10 cellular contexts compared by ENCODE assay signal in genomic region chr10:126101744-126102143, GRCh38.
DNase-seq lines count a peak whose midpoint lies in the region; ATAC-seq and TF ChIP-seq lines count a peak whose summit lies in the region.
"Had no signal": no experiment of that assay in that cellular context is flagged by ENCODE, and none has a peak within 500 bp of the region (broad histone marks: within the 10 kb centered on the region; RNA-seq: fewer than 3 reads in every experiment).

No MANE protein-coding gene starts in this region.

- intact Hi-C loops in left lung (cut with DNase I) (no loop called here), posterior vena cava (cut with DNase I) (no loop called here)

- no peaks in the 10 kb centered on the region for H3K36me3 ChIP-seq in left lung
- H3K36me3 ChIP-seq: neural progenitor cell had no signal

- DNase-seq in left lung (no peak), posterior vena cava (ENCODE audit: low spot score) (no peak), HPDE6-E6E7 (ENCODE audit: extremely low spot score) (no peak)
- no peak for DNase-seq in activated CD8-positive, alpha-beta memory T cell treated with anti-CD3 and anti-CD28 coated beads for 24 hours
- DNase-seq in activated CD4-positive, CD25-positive, alpha-beta regulatory T cell (lab: John Stamatoyannopoulos, UW) = no peak
- DNase-seq: activated effector memory CD4-positive, alpha-beta T cell treated with anti-CD3 and anti-CD28 coated beads, Interleukin-2, amount 50 U/mL, for 16 hours had no signal

- H3K4me1 ChIP-seq in left lung = peaks cover 0 to 9% of the 10 kb centered on the region in 2 donors
- H3K4me1 ChIP-seq: neural progenitor cell had no signal

- TF ChIP-seq CTCF in left lung (IDR thresholded peaks at IDR 0.05) = no peak

- no peaks in the 10 kb centered on the region for H3K9me3 ChIP-seq in left lung

- ATAC-seq in GM18858 (IDR thresholded peaks at IDR 0.05; ENCODE audit: unreplicated experiment) = peak; percentile 98
- peak; percentile 87 for ATAC-seq in GM21717 (IDR thresholded peaks at IDR 0.05; ENCODE audit: unreplicated experiment)
- ATAC-seq in HG03521 (IDR thresholded peaks at IDR 0.05; ENCODE audit: unreplicated experiment) = peak; percentile 67
- ATAC-seq in left lung = peak; percentile 56

- no peak overlapping the region for H3K27ac ChIP-seq in left lung
- H3K27ac ChIP-seq: neural progenitor cell had no signal

- no peaks in the 10 kb centered on the region for H3K27me3 ChIP-seq in left lung
- H3K27me3 ChIP-seq: neural progenitor cell had no signal

- no peak overlapping the region for H3K4me3 ChIP-seq in left lung
- H3K4me3 ChIP-seq: neural progenitor cell had no signal
